ENCODE assay signal across 33 cellular contexts in the genomic region with DNA sequence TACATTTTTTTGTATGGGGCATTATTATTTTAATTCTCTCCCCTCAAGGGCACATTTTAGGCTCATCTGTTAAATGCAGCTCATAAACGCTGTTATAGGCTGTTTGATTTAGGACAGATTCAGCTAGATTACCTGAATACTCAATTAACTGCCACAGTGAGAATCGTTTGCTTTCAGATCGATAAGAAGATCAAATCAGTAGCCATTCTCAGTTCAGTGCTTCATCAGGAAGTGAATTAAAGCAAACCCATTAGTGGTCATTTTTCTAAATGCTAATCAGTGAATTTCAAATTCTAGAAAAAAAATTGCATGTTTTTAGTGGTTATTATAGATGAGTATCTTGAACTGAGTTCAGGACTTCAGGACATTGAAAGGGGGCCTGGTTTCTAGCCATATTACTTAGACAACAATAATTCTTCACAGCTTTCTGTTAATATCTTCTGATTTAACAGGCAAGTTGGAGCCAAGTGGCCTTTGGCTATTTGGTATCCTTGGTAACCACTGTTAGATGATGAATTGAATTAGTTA. TPM values are rescaled to one million over a fixed set of nuclear protein-coding genes. Genes with fewer than 3 reads are reported as not detected.
"Had no signal": no experiment of that assay in that cellular context is flagged by ENCODE, and none has a peak within 500 bp of the region (broad histone marks: within the 10 kb centered on the region; RNA-seq: fewer than 3 reads in every experiment).

No MANE protein-coding gene starts in this region.

- H3K36me3 ChIP-seq: esophagus squamous epithelium, gastrocnemius medialis, heart right ventricle, left lung, lower lobe of right lung had no signal

- H3K9me3 ChIP-seq: esophagus squamous epithelium, gastrocnemius medialis, left lung, lower lobe of right lung, mucosa of descending colon had no signal

- FAIRE-seq: colon, endometrium, kidney had no signal

- H3K36me3 Mint-ChIP-seq: mesothelial cell of epicardium, naive B cell had no signal

- H3K27me3 ChIP-seq: dorsolateral prefrontal cortex, esophagus squamous epithelium, gastrocnemius medialis, heart right ventricle, left lung had no signal

- H3K27ac ChIP-seq: coronary artery, epithelial cell of prostate, esophagus squamous epithelium, gastrocnemius medialis, heart right ventricle, left lung, lower lobe of right lung had no signal

- H3K4me3 ChIP-seq: coronary artery, dorsolateral prefrontal cortex, esophagus squamous epithelium, gastrocnemius medialis, heart right ventricle, left lung, lower lobe of right lung, mucosa of descending colon had no signal

- H3K4me3 Mint-ChIP-seq: endodermal cell, mesothelial cell of epicardium, naive B cell had no signal

- DNase-seq: dermis blood vessel endothelial cell; dorsolateral prefrontal cortex; effector CD4-positive, alpha-beta T cell; effector memory CD4-positive, alpha-beta T cell; endodermal cell; erythroblast; esophagus squamous epithelium; foreskin fibroblast; foreskin melanocyte; gastrocnemius medialis; glutamatergic neuron; head of caudate nucleus; heart right ventricle; hippocampal formation; islet precursor cell; kidney; kidney glomerular epithelial cell; left colon; left lung; left ventricle myocardium superior; lower lobe of right lung; mesenchymal stem cell; mucosa of descending colon; naive B cell had no signal

- H3K9me3 Mint-ChIP-seq: endodermal cell, mesothelial cell of epicardium, naive B cell had no signal

- H3K27ac Mint-ChIP-seq: endodermal cell, naive B cell had no signal

- ATAC-seq: esophagus mucosa, gastrocnemius medialis, heart right ventricle, left colon, left lung, left ventricle myocardium superior, lower lobe of right lung, mucosa of descending colon had no signal

- H3K4me1 Mint-ChIP-seq: naive B cell had no signal

- H3K4me1 ChIP-seq: esophagus squamous epithelium, gastrocnemius medialis, heart right ventricle, left lung, lower lobe of right lung had no signal

RNA-seq across cellular contexts. Expression of gene SYT9, which starts 18.6 kb away (rescaled TPM):
- total RNA-seq: esophagus mucosa, glomerular endothelial cell, mesenteric fat pad, myocyte had no signal
